In the genomic region with DNA sequence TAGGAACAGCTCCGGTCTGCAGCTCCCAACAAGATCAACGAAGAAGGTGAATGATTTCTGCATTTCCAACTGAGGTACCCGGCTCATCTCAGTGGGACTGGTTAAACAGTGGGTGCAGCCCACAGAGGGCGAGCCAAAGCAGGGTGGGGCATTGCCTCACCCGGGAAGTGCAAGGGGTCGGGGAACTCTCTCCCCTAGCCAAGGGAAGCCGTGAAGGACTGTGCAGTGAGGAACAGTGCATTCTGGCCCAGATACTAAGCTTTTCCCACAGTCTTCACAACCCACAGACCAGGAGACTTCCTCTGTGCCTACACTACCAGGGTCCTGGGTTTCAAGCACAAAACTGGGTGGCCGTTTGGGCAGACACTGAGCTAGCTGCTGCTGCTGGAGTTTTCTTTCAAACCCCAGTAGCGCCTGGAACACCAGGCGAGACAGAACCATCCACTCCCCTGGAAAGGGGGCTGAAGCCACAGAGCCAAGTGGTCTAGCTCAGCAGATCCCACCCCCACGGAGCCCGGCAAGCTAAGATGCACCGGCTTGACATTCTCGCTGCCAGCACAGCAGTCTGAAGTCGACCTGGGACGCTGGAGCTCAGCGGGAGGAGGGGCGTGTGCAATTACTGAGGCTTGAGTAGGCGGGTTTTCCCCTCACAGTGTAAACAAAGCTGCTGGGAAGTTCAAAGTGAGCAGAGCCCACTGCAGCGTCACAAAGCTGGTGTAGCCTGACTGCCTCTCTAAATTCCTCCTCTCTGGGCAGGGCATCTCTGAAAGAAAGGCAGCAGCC, we compare ENCODE assay signal across 8 cellular contexts.
DNase-seq lines count a peak whose midpoint lies in the region; ATAC-seq, FAIRE-seq and TF ChIP-seq lines count a peak whose summit lies in the region.

No MANE protein-coding gene starts in this region.

- H3K36me3 ChIP-seq in kidney (ENCODE audit: control insufficient read depth in 1 of 2, insufficient read depth in 2 of 2, low read length in 2 of 2) (no peaks in the 10 kb centered on the region), WERI-Rb-1 (no peaks in the 10 kb centered on the region)

- no peak for ATAC-seq in GM19035 (IDR thresholded peaks at IDR 0.05; ENCODE audit: unreplicated experiment)

- intact Hi-C loops in kidney (cut with DNase I), result no loop called here

- no peaks in the 10 kb centered on the region for H3K4me1 ChIP-seq in kidney (ENCODE audit: control insufficient read depth in 1 of 2, insufficient read depth in 1 of 2, low read depth in 1 of 2, low read length in 2 of 2)

- H3K9ac ChIP-seq in kidney (ENCODE audit: low read length in 2 of 2), result no peak overlapping the region

- no peaks in the 10 kb centered on the region for H3K9me3 ChIP-seq in kidney (ENCODE audit: control insufficient read depth in 1 of 2, low read length in 2 of 2)
- no peaks in the 10 kb centered on the region for H3K9me3 ChIP-seq in WERI-Rb-1 (ENCODE audit: severe bottlenecking)

- peaks cover 6% of the 10 kb centered on the region for H3K27me3 ChIP-seq in WERI-Rb-1 (ENCODE audit: insufficient read depth, low read depth, severe bottlenecking)

- TF ChIP-seq CTCF in kidney (IDR thresholded peaks at IDR 0.05; ENCODE audit: borderline replicate concordance, extremely low read depth, insufficient read depth) (no peak), WERI-Rb-1 (IDR thresholded peaks at IDR 0.05; ENCODE audit: low read depth, low read length) (no peak), D721Med (IDR thresholded peaks at IDR 0.05; ENCODE audit: insufficient read depth, missing control alignments) (no peak)

- H3K4me3 ChIP-seq in kidney (ENCODE audit: low read length in 2 of 2), result no peak overlapping the region
- no peak overlapping the region for H3K4me3 ChIP-seq in WERI-Rb-1 (ENCODE audit: low read depth, low read length)

- H3K27ac ChIP-seq in kidney (ENCODE audit: low read depth in 2 of 2, low read length in 2 of 2) (no peak overlapping the region), WERI-Rb-1 (no peak overlapping the region)

- peak; percentile 3 for DNase-seq in stimulated activated CD4-positive, alpha-beta T cell treated with anti-CD3 and anti-CD28 coated beads, Interleukin-2, amount 100 ng/mL, for 4 hours (ENCODE audit: low read depth)
- no peak for DNase-seq in stimulated activated CD4-positive, alpha-beta T cell treated with anti-CD3 and anti-CD28 coated beads, Interleukin-4, amount 100 ng/mL, for 24 hours
- peak; percentile 0 for DNase-seq in activated CD4-positive, alpha-beta T cell treated with anti-CD3 and anti-CD28 coated beads, Interleukin-2, amount 50 U/mL, for 4 hours
- DNase-seq in kidney (peak; percentile 79), WERI-Rb-1 (no peak), COLO829 (ENCODE audit: low spot score) (no peak), D721Med (ENCODE audit: insufficient read length, low spot score) (no peak)

- FAIRE-seq in kidney (lab: Jason Lieb, UNC), result no peak
- FAIRE-seq in D721Med (lab: Jason Lieb, UNC), result no peak

Comparison
In these comparisons a context has a peak if more than half of its experiments do, and no peak if none do; other contexts are left out.
1. DNase-seq: peak in stimulated activated CD4-positive, alpha-beta T cell treated with anti-CD3 and anti-CD28 coated beads, Interleukin-2, amount 100 ng/mL, for 4 hours (single experiment), activated CD4-positive, alpha-beta T cell treated with anti-CD3 and anti-CD28 coated beads, Interleukin-2, amount 50 U/mL, for 4 hours (2 of 2) and kidney (single experiment); none in stimulated activated CD4-positive, alpha-beta T cell treated with anti-CD3 and anti-CD28 coated beads, Interleukin-4, amount 100 ng/mL, for 24 hours (single experiment), WERI-Rb-1 (single experiment), COLO829 (single experiment) and D721Med (single experiment).